Comparison of ENCODE assay signal across 20 cellular contexts in genomic region chr11:131999084-131999483, GRCh38.
A peak's percentile ranks its signal among the peaks of the same experiment; 100 is the strongest.
DNase-seq lines count a peak whose midpoint lies in the region; TF ChIP-seq lines count a peak whose summit lies in the region.
"Had no signal": no experiment of that assay in that cellular context is flagged by ENCODE, and none has a peak within 500 bp of the region (broad histone marks: within the 10 kb centered on the region; RNA-seq: fewer than 3 reads in every experiment).

No MANE protein-coding gene starts in this region.

- H3K36me3 ChIP-seq in CD4-positive, alpha-beta memory T cell (ENCODE audit: insufficient read depth, low read length) = no peaks in the 10 kb centered on the region
- H3K36me3 ChIP-seq in WERI-Rb-1 = no peaks in the 10 kb centered on the region
- H3K36me3 ChIP-seq: cardiac muscle cell, lower lobe of right lung, spleen had no signal

- DNase-seq in NCI-H146 (lab: John Stamatoyannopoulos, UW) (peak; percentile 27), NCI-H146 treated with DMSO at 0.1 percent for 48 hours (lab: John Stamatoyannopoulos, UW; ENCODE audit: unreplicated experiment) (no peak), NCI-H69 (lab: John Stamatoyannopoulos, UW) (peak; percentile 89), epithelial cell of esophagus (ENCODE audit: low read depth) (peak; percentile 32), retinal pigment epithelial cell (ENCODE audit: low read depth) (peak; percentile 24), WERI-Rb-1 (no peak), amniotic stem cell (lab: John Stamatoyannopoulos, UW) (no peak)
- DNase-seq in CD4-positive, alpha-beta memory T cell = no peak
- DNase-seq: activated naive CD8-positive, alpha-beta T cell treated with anti-CD3 and anti-CD28 coated beads for 36 hours; activated T-cell treated with anti-CD3 and anti-CD28 coated beads, Interleukin-2, amount 50 U/mL, for 24 hours; effector memory CD4-positive, alpha-beta T cell; EL; IMR-90; lower lobe of right lung; naive B cell; NCI-H1436; spleen; trophoblast cell had no signal

- no peaks in the 10 kb centered on the region for H3K27me3 Mint-ChIP-seq in CD4-positive, alpha-beta memory T cell
- H3K27me3 Mint-ChIP-seq: activated naive CD8-positive, alpha-beta T cell treated with anti-CD3 and anti-CD28 coated beads for 36 hours; activated T-cell treated with anti-CD3 and anti-CD28 coated beads, Interleukin-2, amount 50 U/mL, for 24 hours; naive B cell; stimulated activated memory B cell treated with anti-CD40 and anti-IgM and Interleukin-4, amounts not matched to agents 10 μg/mL and 1 μg/mL and 100 μg/mL, for 72 hours had no signal

- H3K27ac ChIP-seq in CD4-positive, alpha-beta memory T cell (ENCODE audit: low read depth, low read length) = no peak overlapping the region
- no peak overlapping the region for H3K27ac ChIP-seq in WERI-Rb-1
- H3K27ac ChIP-seq: cardiac muscle cell, lower lobe of right lung, spleen had no signal

- intact Hi-C loops in CD4-positive, alpha-beta memory T cell (cut with micrococcal nuclease) = no loop called here

- no peak overlapping the region for H3K4me3 Mint-ChIP-seq in CD4-positive, alpha-beta memory T cell
- H3K4me3 Mint-ChIP-seq: activated naive CD8-positive, alpha-beta T cell treated with anti-CD3 and anti-CD28 coated beads for 36 hours; activated T-cell treated with anti-CD3 and anti-CD28 coated beads, Interleukin-2, amount 50 U/mL, for 24 hours; naive B cell; stimulated activated memory B cell treated with anti-CD40 and anti-IgM and Interleukin-4, amounts not matched to agents 10 μg/mL and 1 μg/mL and 100 μg/mL, for 72 hours had no signal

- H3K9me3 Mint-ChIP-seq in CD4-positive, alpha-beta memory T cell = peaks cover 0 to 16% (median 10%) of the 10 kb centered on the region in 8 donors

- no peaks in the 10 kb centered on the region for H3K36me3 Mint-ChIP-seq in CD4-positive, alpha-beta memory T cell
- H3K36me3 Mint-ChIP-seq: activated naive CD8-positive, alpha-beta T cell treated with anti-CD3 and anti-CD28 coated beads for 36 hours; naive B cell; stimulated activated memory B cell treated with anti-CD40 and anti-IgM and Interleukin-4, amounts not matched to agents 10 μg/mL and 1 μg/mL and 100 μg/mL, for 72 hours had no signal

- H3K27me3 ChIP-seq in CD4-positive, alpha-beta memory T cell (ENCODE audit: insufficient read depth, low read length) = no peaks in the 10 kb centered on the region
- H3K27me3 ChIP-seq in WERI-Rb-1 (ENCODE audit: insufficient read depth, low read depth, severe bottlenecking) = no peaks in the 10 kb centered on the region
- H3K27me3 ChIP-seq: spleen had no signal

- H3K4me1 ChIP-seq in CD4-positive, alpha-beta memory T cell (ENCODE audit: insufficient read depth, low read length) = no peaks in the 10 kb centered on the region
- H3K4me1 ChIP-seq: lower lobe of right lung, spleen had no signal

- POLR2A ChIA-PET in CD4-positive, alpha-beta memory T cell (lab: Charles Lee; ENCODE audit: partially characterized antibody) = no interaction called here

- no peak overlapping the region for H3K4me3 ChIP-seq in epithelial cell of esophagus (ENCODE audit: low read length)
- H3K4me3 ChIP-seq in retinal pigment epithelial cell (ENCODE audit: low read length) = no peak overlapping the region
- H3K4me3 ChIP-seq in CD4-positive, alpha-beta memory T cell (ENCODE audit: low read length in 2 of 2) = no peak overlapping the region
- H3K4me3 ChIP-seq in WERI-Rb-1 (ENCODE audit: low read depth, low read length) = no peak overlapping the region
- H3K4me3 ChIP-seq: cardiac muscle cell, lower lobe of right lung, spleen had no signal

- H3K4me1 Mint-ChIP-seq in CD4-positive, alpha-beta memory T cell = no peaks in the 10 kb centered on the region
- H3K4me1 Mint-ChIP-seq: activated naive CD8-positive, alpha-beta T cell treated with anti-CD3 and anti-CD28 coated beads for 36 hours; naive B cell; stimulated activated memory B cell treated with anti-CD40 and anti-IgM and Interleukin-4, amounts not matched to agents 10 μg/mL and 1 μg/mL and 100 μg/mL, for 72 hours had no signal

- no peak for TF ChIP-seq CTCF in epithelial cell of esophagus (IDR thresholded peaks at IDR 0.05; ENCODE audit: insufficient read depth, low read depth, low read length, missing control alignments)
- TF ChIP-seq CTCF in retinal pigment epithelial cell (conservative IDR thresholded peaks at IDR 0.05; ENCODE audit: low read depth, low read length) = no peak
- TF ChIP-seq CTCF in WERI-Rb-1 (IDR thresholded peaks at IDR 0.05; ENCODE audit: low read depth, low read length) = no peak

- H3K27ac Mint-ChIP-seq in CD4-positive, alpha-beta memory T cell = no peak overlapping the region
- H3K27ac Mint-ChIP-seq: activated naive CD8-positive, alpha-beta T cell treated with anti-CD3 and anti-CD28 coated beads for 36 hours; activated T-cell treated with anti-CD3 and anti-CD28 coated beads, Interleukin-2, amount 50 U/mL, for 24 hours; naive B cell; stimulated activated memory B cell treated with anti-CD40 and anti-IgM and Interleukin-4, amounts not matched to agents 10 μg/mL and 1 μg/mL and 100 μg/mL, for 72 hours had no signal

- CTCF ChIA-PET in CD4-positive, alpha-beta memory T cell (lab: Charles Lee; ENCODE audit: partially characterized antibody) = interaction anchor here (1.2 kb wide), 1 partner anchor 9 kb away, joined by 3 read pairs; no protein-coding TSS in a partner anchor

- H3K9me3 ChIP-seq in CD4-positive, alpha-beta memory T cell (ENCODE audit: control insufficient read depth in 1 of 2, low read length in 2 of 2) = no peaks in the 10 kb centered on the region
- peaks cover 10% of the 10 kb centered on the region for H3K9me3 ChIP-seq in WERI-Rb-1 (ENCODE audit: severe bottlenecking)

Comparison
In these comparisons a context has a peak if more than half of its experiments do, and no peak if none do; other contexts are left out.
1. DNase-seq: peak in NCI-H146 (single experiment), NCI-H69 (single experiment), epithelial cell of esophagus (single experiment) and retinal pigment epithelial cell (single experiment); none in NCI-H146 treated with DMSO at 0.1 percent for 48 hours (single experiment), CD4-positive, alpha-beta memory T cell (0 of 5), WERI-Rb-1 (single experiment) and amniotic stem cell (single experiment).